In the genomic region with DNA sequence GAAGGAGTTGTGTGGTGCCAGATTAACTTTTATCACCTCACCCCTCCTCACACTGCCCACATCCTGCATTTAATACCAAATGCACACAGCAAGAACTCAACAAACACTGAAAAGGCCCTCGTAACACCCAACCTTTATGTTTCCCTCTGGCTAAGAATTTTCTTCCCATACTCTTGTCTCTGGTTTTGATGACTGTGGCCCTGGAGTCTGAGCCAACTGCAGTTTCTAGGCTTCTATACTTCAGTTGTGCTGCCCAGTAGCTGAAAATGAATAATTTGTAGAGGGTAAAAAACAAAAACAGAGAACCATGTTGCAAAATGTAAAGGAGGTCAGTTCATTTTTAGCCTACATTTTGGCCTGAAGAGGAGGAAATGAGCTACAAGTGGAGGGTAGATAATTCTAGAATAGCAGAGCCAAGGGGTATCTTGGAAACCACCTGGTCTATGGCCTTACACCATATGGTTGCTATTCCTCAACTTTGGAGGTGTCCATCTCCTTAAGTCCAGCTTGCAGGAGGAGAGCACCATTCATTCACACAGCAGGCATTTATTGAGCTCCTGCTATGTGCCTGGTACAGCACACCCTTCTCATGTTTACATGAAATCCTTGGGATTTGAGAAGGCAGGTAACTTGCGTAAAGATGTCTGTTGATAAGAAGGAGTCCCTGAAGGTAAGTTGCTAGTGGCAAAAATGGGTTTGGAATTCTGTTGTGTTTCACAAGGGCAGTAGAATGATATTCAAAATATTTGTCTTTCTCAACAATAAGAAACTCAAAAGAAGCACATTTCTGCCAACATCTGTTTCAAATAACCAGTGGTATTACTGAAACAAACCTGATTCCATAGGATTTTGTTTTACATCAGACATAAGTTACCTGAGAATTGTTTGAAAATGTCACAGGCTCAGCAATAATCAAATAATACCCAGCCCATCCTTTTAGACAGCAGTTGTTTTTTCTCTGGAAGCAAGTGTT, we compare ENCODE assay signal across 13 cellular contexts.
DNase-seq lines count a peak whose midpoint lies in the region; ATAC-seq and TF ChIP-seq lines count a peak whose summit lies in the region.
"Had no signal": no experiment of that assay in that cellular context is flagged by ENCODE, and none has a peak within 500 bp of the region (broad histone marks: within the 10 kb centered on the region; RNA-seq: fewer than 3 reads in every experiment).

No MANE protein-coding gene starts in this region.

- no peak overlapping the region for H3K4me3 ChIP-seq in RWPE2 (ENCODE audit: severe bottlenecking)
- H3K4me3 ChIP-seq in effector memory CD4-positive, alpha-beta T cell (ENCODE audit: insufficient read depth, low read depth, low read length, poor library complexity, severe bottlenecking) = peak overlapping the region; percentile 78
- H3K4me3 ChIP-seq: lung had no signal

- H3K27ac Mint-ChIP-seq in activated CD4-positive, alpha-beta T cell treated with anti-CD3 and anti-CD28 coated beads, Interleukin-2, amount 10 ng/mL, durations not matched to agents 24 days and 14 days = peak overlapping the region; percentile 95
- H3K27ac Mint-ChIP-seq in stimulated activated naive CD8-positive, alpha-beta T cell treated with anti-CD3 and anti-CD28 coated beads, Interleukin-15, amount 100 ng/mL, for 72 hours = peak overlapping the region; percentile 81 to 83

- peaks cover 29% of the 10 kb centered on the region for H3K36me3 Mint-ChIP-seq in activated CD4-positive, alpha-beta T cell treated with anti-CD3 and anti-CD28 coated beads, Interleukin-2, amount 10 ng/mL, durations not matched to agents 24 days and 14 days (ENCODE audit: low read depth)

- no peaks in the 10 kb centered on the region for H3K27me3 Mint-ChIP-seq in activated CD4-positive, alpha-beta T cell treated with anti-CD3 and anti-CD28 coated beads, Interleukin-2, amount 10 ng/mL, durations not matched to agents 24 days and 14 days
- H3K27me3 Mint-ChIP-seq in stimulated activated naive CD8-positive, alpha-beta T cell treated with anti-CD3 and anti-CD28 coated beads, Interleukin-15, amount 100 ng/mL, for 72 hours = no peaks in the 10 kb centered on the region

- peaks cover 74% of the 10 kb centered on the region for H3K4me1 Mint-ChIP-seq in activated CD4-positive, alpha-beta T cell treated with anti-CD3 and anti-CD28 coated beads, Interleukin-2, amount 10 ng/mL, durations not matched to agents 24 days and 14 days
- peaks cover 76% of the 10 kb centered on the region for H3K4me1 Mint-ChIP-seq in stimulated activated naive CD8-positive, alpha-beta T cell treated with anti-CD3 and anti-CD28 coated beads, Interleukin-15, amount 100 ng/mL, for 72 hours

- H3K4me3 Mint-ChIP-seq in activated CD4-positive, alpha-beta T cell treated with anti-CD3 and anti-CD28 coated beads, Interleukin-2, amount 10 ng/mL, durations not matched to agents 24 days and 14 days = peak overlapping the region; percentile 95
- H3K4me3 Mint-ChIP-seq in stimulated activated naive CD8-positive, alpha-beta T cell treated with anti-CD3 and anti-CD28 coated beads, Interleukin-15, amount 100 ng/mL, for 72 hours = peak overlapping the region; percentile 83 to 95

- intact Hi-C loops in activated CD4-positive, alpha-beta T cell treated with anti-CD3 and anti-CD28 coated beads, Interleukin-2, amount 10 ng/mL, durations not matched to agents 24 days and 14 days (cut with micrococcal nuclease) = no loop called here

- no peak for TF ChIP-seq CTCF in RWPE2 (IDR thresholded peaks at IDR 0.05; ENCODE audit: poor library complexity, severe bottlenecking)

- peak overlapping the region; percentile 97 for H3K27ac ChIP-seq in RWPE2 (ENCODE audit: poor library complexity, severe bottlenecking)
- H3K27ac ChIP-seq in effector memory CD4-positive, alpha-beta T cell (ENCODE audit: insufficient read depth, low read length, poor library complexity, severe bottlenecking) = peak overlapping the region; percentile 91

- ATAC-seq in RWPE2 (ENCODE audit: low read depth) (no peak), HG03571 (IDR thresholded peaks at IDR 0.05; ENCODE audit: unreplicated experiment) (no peak)
- ATAC-seq in stimulated activated naive CD8-positive, alpha-beta T cell treated with anti-CD3 and anti-CD28 coated beads, Interleukin-15, amount 100 ng/mL, for 72 hours = no peak
- ATAC-seq: heart right ventricle had no signal

- no peaks in the 10 kb centered on the region for H3K27me3 ChIP-seq in RWPE2 (ENCODE audit: insufficient read depth, poor library complexity, severe bottlenecking)
- no peaks in the 10 kb centered on the region for H3K27me3 ChIP-seq in effector memory CD4-positive, alpha-beta T cell (replicated peaks; ENCODE audit: control insufficient read depth, insufficient read depth, low read length, poor library complexity, severe bottlenecking)
- H3K27me3 ChIP-seq: heart right ventricle had no signal

- H3K9me3 Mint-ChIP-seq in activated CD4-positive, alpha-beta T cell treated with anti-CD3 and anti-CD28 coated beads, Interleukin-2, amount 10 ng/mL, durations not matched to agents 24 days and 14 days = no peaks in the 10 kb centered on the region
- no peaks in the 10 kb centered on the region for H3K9me3 Mint-ChIP-seq in stimulated activated naive CD8-positive, alpha-beta T cell treated with anti-CD3 and anti-CD28 coated beads, Interleukin-15, amount 100 ng/mL, for 72 hours

- H3K36me3 ChIP-seq in RWPE2 (ENCODE audit: low read depth) = peaks cover 13% of the 10 kb centered on the region
- H3K36me3 ChIP-seq in effector memory CD4-positive, alpha-beta T cell (ENCODE audit: control insufficient read depth, insufficient read depth, low read length) = no peaks in the 10 kb centered on the region
- H3K36me3 ChIP-seq: heart right ventricle had no signal

- peaks cover 72% of the 10 kb centered on the region for H3K4me1 ChIP-seq in RWPE2 (ENCODE audit: insufficient read depth, poor library complexity, severe bottlenecking)
- peaks cover 66% of the 10 kb centered on the region for H3K4me1 ChIP-seq in effector memory CD4-positive, alpha-beta T cell (ENCODE audit: control insufficient read depth, insufficient read depth, low read length, poor library complexity, severe bottlenecking)

- H3K9me3 ChIP-seq in RWPE2 (ENCODE audit: severe bottlenecking) = no peaks in the 10 kb centered on the region
- H3K9me3 ChIP-seq in effector memory CD4-positive, alpha-beta T cell (ENCODE audit: control insufficient read depth, low read length) = no peaks in the 10 kb centered on the region
- H3K9me3 ChIP-seq: heart right ventricle had no signal

- peak; percentile 59 for DNase-seq in activated CD4-positive, alpha-beta T cell treated with anti-CD3 and anti-CD28 coated beads, Interleukin-2, amount 10 ng/mL, durations not matched to agents 24 days and 14 days
- no peak for DNase-seq in activated CD4-positive, alpha-beta T cell treated with anti-CD3 and anti-CD28 coated beads for 1 hour
- DNase-seq in RWPE2 (ENCODE audit: low spot score) = no peak
- no peak for DNase-seq in effector memory CD4-positive, alpha-beta T cell
- DNase-seq in stimulated activated naive CD8-positive, alpha-beta T cell treated with anti-CD3 and anti-CD28 coated beads, Interleukin-15, amount 100 ng/mL, for 72 hours = no peak
- no peak for DNase-seq in NCI-H2196 (lab: John Stamatoyannopoulos, UW; ENCODE audit: unreplicated experiment)
- no peak for DNase-seq in pons (ENCODE audit: low spot score)
- DNase-seq: DMS79 treated with DMSO at 0.1 percent for 48 hours; effector CD4-positive, alpha-beta T cell; heart right ventricle; stimulated activated CD4-positive, alpha-beta T cell treated with anti-CD3 and anti-CD28 coated beads, Interleukin-4, amount 100 ng/mL, for 1 hour had no signal
